ENCODE assay signal across 1 cellular context in genomic region chr20:56278205-56278604, GRCh38.
TF ChIP-seq lines count a peak whose summit lies in the region.

No MANE protein-coding gene starts in this region.

TF ChIP-seq in HepG2, 621 proteins besides CTCF, POLR2A, EP300 and RAD21 (continued from another document):
- TF ChIP-seq HIC2 (CRISPR knock-in tag; IDR thresholded peaks at IDR 0.05; ENCODE audit: low read depth) (no peak), SETDB1 (CRISPR knock-in tag; IDR thresholded peaks at IDR 0.05; ENCODE audit: borderline replicate concordance) (no peak), ZNF839 (CRISPR knock-in tag; IDR thresholded peaks at IDR 0.05; ENCODE audit: borderline replicate concordance) (no peak), ZNF383 (CRISPR knock-in tag; IDR thresholded peaks at IDR 0.05; ENCODE audit: borderline replicate concordance) (no peak), NFE2L1 (CRISPR knock-in tag; IDR thresholded peaks at IDR 0.05; ENCODE audit: borderline replicate concordance) (no peak), MAFF (IDR thresholded peaks at IDR 0.05; ENCODE audit: low read depth, low read length) (no peak), PPARG (CRISPR knock-in tag; conservative IDR thresholded peaks at IDR 0.05) (no peak)
